25 cellular contexts compared by ENCODE assay signal in the genomic region with DNA sequence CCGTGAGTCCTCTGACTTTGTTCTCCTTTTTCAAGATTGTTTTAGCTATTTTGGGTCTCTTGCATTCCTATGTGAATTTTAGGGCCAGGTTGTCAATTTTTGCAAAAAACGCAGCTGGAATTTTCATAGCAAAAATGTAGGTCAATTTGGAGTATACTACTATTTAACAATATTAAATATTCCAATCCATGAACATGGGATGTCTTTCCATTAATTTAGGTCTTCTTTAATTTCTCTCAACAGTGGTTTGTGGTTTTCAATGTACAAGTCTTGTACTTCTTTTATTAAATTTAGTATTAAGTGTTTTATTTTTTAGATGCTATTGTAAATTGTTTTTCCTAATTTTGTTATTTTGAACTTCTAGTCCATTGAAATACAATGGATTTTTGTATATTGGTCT. TPM values are rescaled to one million over a fixed set of nuclear protein-coding genes. Genes with fewer than 3 reads are reported as not detected.
A peak's percentile ranks its signal among the peaks of the same experiment; 100 is the strongest.
DNase-seq lines count a peak whose midpoint lies in the region; ATAC-seq, FAIRE-seq and TF ChIP-seq lines count a peak whose summit lies in the region.
"Had no signal": no experiment of that assay in that cellular context is flagged by ENCODE, and none has a peak within 500 bp of the region (broad histone marks: within the 10 kb centered on the region; RNA-seq: fewer than 3 reads in every experiment).

No MANE protein-coding gene starts in this region.

- CTCF ChIA-PET in HEK293 (lab: Yijun Ruan, JAX), result interaction anchor here (0.6 kb wide), 1 partner anchor 123 kb away, joined by 3 read pairs; no protein-coding TSS in a partner anchor

- H3K36me3 ChIP-seq in HEK293 (ENCODE audit: control insufficient read depth in 2 of 2, insufficient read depth in 1 of 2, low read length in 2 of 2) (no peaks in the 10 kb centered on the region), pancreas (no peaks in the 10 kb centered on the region), skeletal muscle tissue (ENCODE audit: control insufficient read depth in 3 of 3, insufficient read depth in 3 of 3, low read length in 3 of 3) (no peaks in the 10 kb centered on the region), esophagus squamous epithelium (no peaks in the 10 kb centered on the region)
- H3K36me3 ChIP-seq: BE2C; BLaER1 treated with 17β-estradiol and CSF1 and Interleukin-3, amounts not matched to agents 10 nM and 100 nM had no signal

- H3K4me3 ChIP-seq in HEK293 (ENCODE audit: low read depth, low read length) (no peak overlapping the region), pancreas (no peak overlapping the region), skeletal muscle tissue (ENCODE audit: low read length in 3 of 3) (no peak overlapping the region), esophagus squamous epithelium (no peak overlapping the region)
- H3K4me3 ChIP-seq: A549; BLaER1 treated with 17β-estradiol and CSF1 and Interleukin-3, amounts not matched to agents 10 nM and 100 nM; GM12878; GM23338 had no signal

- 70 to 75% methylated on average over 2 of the region's 2 CpGs for WGBS in pancreas, 2 donors
- 71 to 72% methylated on average over 2 of the region's 2 CpGs for WGBS in esophagus squamous epithelium, 2 donors

- H3K9ac ChIP-seq in skeletal muscle tissue (ENCODE audit: low read depth in 1 of 3, low read length in 3 of 3), result no peak overlapping the region
- H3K9ac ChIP-seq: BLaER1 treated with 17β-estradiol and CSF1 and Interleukin-3, amounts not matched to agents 10 nM and 100 nM had no signal

- H3K4me1 ChIP-seq in HEK293 (ENCODE audit: control insufficient read depth, insufficient read depth, low read length) (no peaks in the 10 kb centered on the region), pancreas (no peaks in the 10 kb centered on the region), skeletal muscle tissue (ENCODE audit: control insufficient read depth in 3 of 3, insufficient read depth in 3 of 3, low read length in 3 of 3) (peaks cover 29 to 56% (median 48%) of the 10 kb centered on the region in 3 donors), esophagus squamous epithelium (no peaks in the 10 kb centered on the region)
- H3K4me1 ChIP-seq: A549, BE2C, Caco-2 had no signal

- H3K27ac ChIP-seq in HEK293 (ENCODE audit: extremely low read depth, low read depth, low read length) (no peak overlapping the region), pancreas (no peak overlapping the region), skeletal muscle tissue (ENCODE audit: low read depth, low read length) (peak overlapping the region; percentile 92), esophagus squamous epithelium (no peak overlapping the region)
- H3K27ac ChIP-seq: 22Rv1; A549; BLaER1 treated with 17β-estradiol and CSF1 and Interleukin-3, amounts not matched to agents 10 nM and 100 nM had no signal

- intact Hi-C loops in pancreas (cut with DNase I) (no loop called here), esophagus squamous epithelium (cut with DNase I) (no loop called here)

- ATAC-seq in pancreas, result no peak
- ATAC-seq in HG02885 (IDR thresholded peaks at IDR 0.05; ENCODE audit: poor library complexity, unreplicated experiment), result no peak
- ATAC-seq: A549, GM12878, GM23338, HCT116 had no signal

- no peak for TF ChIP-seq POLR2A in esophagus squamous epithelium (IDR thresholded peaks at IDR 0.05)

- DNase-seq in pancreas, result no peak
- no peak for DNase-seq in COR-L47 (lab: John Stamatoyannopoulos, UW)
- DNase-seq in UCSD-AML1 (lab: John Stamatoyannopoulos, UW; ENCODE audit: unreplicated experiment), result no peak
- DNase-seq in esophagus squamous epithelium (lab: John Stamatoyannopoulos, UW), result no peak
- DNase-seq: ACHN; AML-193; BE2C; Caco-2; CD4-positive, alpha-beta memory T cell; DMS153; DND-41; GDM1; H9; HFFc6 had no signal

- POLR2A ChIA-PET in HEK293 (lab: Yijun Ruan, JAX), result no interaction called here

- H3K27me3 ChIP-seq in pancreas, result no peaks in the 10 kb centered on the region
- no peaks in the 10 kb centered on the region for H3K27me3 ChIP-seq in skeletal muscle tissue (ENCODE audit: control insufficient read depth in 3 of 3, insufficient read depth in 3 of 3, low read length in 3 of 3)
- peaks cover 0 to 19% (median 0%) of the 10 kb centered on the region in 4 donors for H3K27me3 ChIP-seq in esophagus squamous epithelium
- H3K27me3 ChIP-seq: BE2C had no signal

- no peak for TF ChIP-seq CTCF in HEK293 (tag by site-specific recombination; IDR thresholded peaks at IDR 0.05)
- no peak for TF ChIP-seq CTCF in pancreas (IDR thresholded peaks at IDR 0.05)
- no peak for TF ChIP-seq CTCF in esophagus squamous epithelium (IDR thresholded peaks at IDR 0.05)

- FAIRE-seq in A204.1 (lab: Jason Lieb, UNC), result peak; percentile 55
- peak; percentile 32 for FAIRE-seq in pancreas (lab: Jason Lieb, UNC)
- FAIRE-seq: A549, GM12878 had no signal

- no peaks in the 10 kb centered on the region for H3K9me3 ChIP-seq in HEK293 (ENCODE audit: control insufficient read depth, insufficient read depth, low read depth, low read length)
- H3K9me3 ChIP-seq in pancreas, result no peaks in the 10 kb centered on the region
- H3K9me3 ChIP-seq in skeletal muscle tissue (ENCODE audit: control insufficient read depth in 3 of 3, low read length in 3 of 3), result no peaks in the 10 kb centered on the region
- no peaks in the 10 kb centered on the region for H3K9me3 ChIP-seq in esophagus squamous epithelium
- H3K9me3 ChIP-seq: BE2C had no signal

TF ChIP-seq in HEK293, 187 proteins besides CTCF, POLR2A, EP300 and RAD21:
- TF ChIP-seq ZNF248 (tag by site-specific recombination; IDR thresholded peaks at IDR 0.05) (peak; percentile 99), ELK4 (IDR thresholded peaks at IDR 0.05; ENCODE audit: borderline replicate concordance, low read depth, low read length) (no peak)

RNA-seq across cellular contexts. Expression of gene CAMK2B, which starts 9.9 kb away (rescaled TPM):
- total RNA-seq in pancreas (1 to 10 TPM in 4 of 6 donors, under 1 TPM in 2; 0.83 to 2.7 (median 1.8) TPM), skeletal muscle tissue (4.7 TPM), esophagus squamous epithelium (under 1 TPM; 0.26 to 0.95 (median 0.69) TPM)
- polyA plus RNA-seq in pancreas, result 10 to 100 TPM; 11.6 to 34.0 TPM
- total RNA-seq: Caco-2; CD4-positive, alpha-beta memory T cell; GM23338 had no signal
- polyA plus RNA-seq: CD14-positive monocyte; CD4-positive, alpha-beta memory T cell; GM23338 had no signal
